ENCODE assay signal across 13 cellular contexts in the genomic region with DNA sequence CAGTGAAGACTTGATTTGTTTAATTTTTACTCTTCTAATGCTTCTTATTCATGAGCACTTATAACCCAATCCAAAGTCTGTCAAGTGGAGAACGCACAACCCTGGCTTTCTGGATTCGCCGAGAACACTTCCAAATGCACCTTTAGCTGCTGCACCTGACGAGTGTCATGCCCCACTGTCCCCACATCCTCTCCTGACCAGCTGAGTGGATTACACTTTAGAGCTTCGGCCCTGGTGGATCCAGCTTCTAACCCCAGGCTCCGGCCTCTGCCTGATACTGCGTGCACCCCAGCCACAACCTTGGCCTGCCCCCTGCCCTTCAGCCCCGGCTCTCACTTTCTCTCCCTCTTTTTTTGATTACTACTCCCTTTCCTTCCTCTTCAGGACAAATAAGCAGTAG.
"Had no signal": no experiment of that assay in that cellular context is flagged by ENCODE, and none has a peak within 500 bp of the region (broad histone marks: within the 10 kb centered on the region; RNA-seq: fewer than 3 reads in every experiment).

No MANE protein-coding gene starts in this region.

- H3K4me3 ChIP-seq: heart left ventricle, lung, sigmoid colon, spleen had no signal

- H3K27ac ChIP-seq: heart left ventricle, parathyroid adenoma, sigmoid colon, spleen had no signal

- DNase-seq: activated CD4-positive, CD25-positive, alpha-beta regulatory T cell treated with anti-CD3 and anti-CD28 coated beads, Interleukin-2, amount 50 U/mL, for 72 hours; activated naive CD4-positive, alpha-beta T cell; dermis blood vessel endothelial cell; effector memory CD8-positive, alpha-beta T cell; heart left ventricle; left cardiac atrium; naive thymus-derived CD4-positive, alpha-beta T cell; sigmoid colon; spleen; stimulated activated CD4-positive, alpha-beta T cell treated with anti-CD3 and anti-CD28 coated beads, Interleukin-1b, Interleukin-23, amount 100 ng/mL, for 48 hours; T-helper 2 cell had no signal

- H3K27ac Mint-ChIP-seq: effector memory CD8-positive, alpha-beta T cell; naive thymus-derived CD4-positive, alpha-beta T cell had no signal

- H3K4me3 Mint-ChIP-seq: effector memory CD8-positive, alpha-beta T cell had no signal

- H3K27me3 ChIP-seq: heart left ventricle, sigmoid colon, spleen had no signal

- H3K36me3 ChIP-seq: heart left ventricle, sigmoid colon had no signal

- H2AFZ ChIP-seq: parathyroid adenoma had no signal

- H3K9me3 ChIP-seq: heart left ventricle, sigmoid colon, spleen had no signal

- H3K9me3 Mint-ChIP-seq: effector memory CD8-positive, alpha-beta T cell had no signal

- ATAC-seq: effector memory CD8-positive, alpha-beta T cell; heart left ventricle; left cardiac atrium; naive thymus-derived CD4-positive, alpha-beta T cell had no signal

- H3K27me3 Mint-ChIP-seq: effector memory CD8-positive, alpha-beta T cell; naive thymus-derived CD4-positive, alpha-beta T cell had no signal
